ENCODE assay signal across 34 cellular contexts in the genomic region with DNA sequence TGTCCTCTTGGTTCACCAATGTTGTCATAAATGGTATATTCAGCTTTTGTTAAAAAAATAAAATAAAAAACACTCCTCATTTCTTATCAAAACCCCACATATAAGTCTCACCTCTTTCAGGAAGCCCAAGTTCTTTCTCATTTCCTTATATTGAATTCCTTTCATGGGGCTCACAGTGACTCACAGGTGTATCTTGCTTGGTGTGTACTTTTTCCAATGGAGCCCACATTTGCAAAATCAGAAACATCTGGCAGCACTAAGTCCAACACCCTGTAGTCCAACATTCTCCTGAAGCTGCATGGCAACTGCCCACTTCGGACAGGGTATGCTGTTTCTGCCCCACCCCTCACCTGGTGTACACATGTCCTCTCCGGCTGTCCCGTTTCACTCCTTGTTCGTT.
"Had no signal": no experiment of that assay in that cellular context is flagged by ENCODE, and none has a peak within 500 bp of the region (broad histone marks: within the 10 kb centered on the region; RNA-seq: fewer than 3 reads in every experiment).

No MANE protein-coding gene starts in this region.

- H3K4me3 ChIP-seq: MG63, Peyer's patch, SJCRH30, SK-N-MC had no signal

- H3K9me3 Mint-ChIP-seq: activated CD4-positive, alpha-beta memory T cell treated with anti-CD3 and anti-CD28 coated beads, Interleukin-2, amount 10 ng/mL, durations not matched to agents 7 days and 5 days; activated naive CD4-positive, alpha-beta T cell treated with anti-CD3 and anti-CD28 coated beads, Interleukin-2, amount 50 U/mL, for 24 hours; activated naive CD8-positive, alpha-beta T cell treated with anti-CD3 and anti-CD28 coated beads, Interleukin-2, amount 10 ng/mL, durations not matched to agents 7 days and 5 days had no signal

- H3K27me3 ChIP-seq: brain microvascular endothelial cell, MG63, Peyer's patch, SJCRH30 had no signal

- H3K27ac Mint-ChIP-seq: activated CD4-positive, alpha-beta memory T cell treated with anti-CD3 and anti-CD28 coated beads, Interleukin-2, amount 10 ng/mL, durations not matched to agents 7 days and 5 days; activated CD8-positive, alpha-beta memory T cell treated with anti-CD3 and anti-CD28 coated beads, Interleukin-2, amount 10 ng/mL, durations not matched to agents 7 days and 5 days; activated naive CD4-positive, alpha-beta T cell treated with anti-CD3 and anti-CD28 coated beads, Interleukin-2, amount 50 U/mL, for 24 hours; activated naive CD8-positive, alpha-beta T cell treated with anti-CD3 and anti-CD28 coated beads, Interleukin-2, amount 10 ng/mL, durations not matched to agents 7 days and 5 days; activated T-helper 17 cell treated with anti-CD3 and anti-CD28 coated beads, Interleukin-2, amount 50 U/mL, for 72 hours had no signal

- H3K4me1 Mint-ChIP-seq: activated CD4-positive, alpha-beta memory T cell treated with anti-CD3 and anti-CD28 coated beads, Interleukin-2, amount 10 ng/mL, durations not matched to agents 7 days and 5 days; activated CD8-positive, alpha-beta memory T cell treated with anti-CD3 and anti-CD28 coated beads, Interleukin-2, amount 10 ng/mL, durations not matched to agents 7 days and 5 days; activated naive CD4-positive, alpha-beta T cell treated with anti-CD3 and anti-CD28 coated beads, Interleukin-2, amount 50 U/mL, for 24 hours; activated naive CD8-positive, alpha-beta T cell treated with anti-CD3 and anti-CD28 coated beads, Interleukin-2, amount 10 ng/mL, durations not matched to agents 7 days and 5 days; activated T-helper 17 cell treated with anti-CD3 and anti-CD28 coated beads, Interleukin-2, amount 50 U/mL, for 72 hours had no signal

- H3K27me3 Mint-ChIP-seq: activated CD4-positive, alpha-beta memory T cell treated with anti-CD3 and anti-CD28 coated beads, Interleukin-2, amount 10 ng/mL, durations not matched to agents 7 days and 5 days; activated CD8-positive, alpha-beta memory T cell treated with anti-CD3 and anti-CD28 coated beads, Interleukin-2, amount 10 ng/mL, durations not matched to agents 7 days and 5 days; activated naive CD4-positive, alpha-beta T cell treated with anti-CD3 and anti-CD28 coated beads, Interleukin-2, amount 50 U/mL, for 24 hours had no signal

- DNase-seq: activated CD4-positive, alpha-beta memory T cell treated with anti-CD3 and anti-CD28 coated beads, Interleukin-2, amount 10 ng/mL, durations not matched to agents 7 days and 5 days; activated CD4-positive, alpha-beta T cell treated with anti-CD3 and anti-CD28 coated beads for 1 hour; activated CD4-positive, alpha-beta T cell treated with anti-CD3 and anti-CD28 coated beads for 48 hours; activated CD4-positive, CD25-positive, alpha-beta regulatory T cell; activated CD8-positive, alpha-beta memory T cell treated with anti-CD3 and anti-CD28 coated beads for 24 hours; activated CD8-positive, alpha-beta memory T cell treated with anti-CD3 and anti-CD28 coated beads, Interleukin-2, amount 10 ng/mL, durations not matched to agents 7 days and 5 days; activated CD8-positive, alpha-beta memory T cell treated with anti-CD3 and anti-CD28 coated beads, Interleukin-2, amount 50 U/mL, for 48 hours; activated gamma-delta T cell; activated naive CD4-positive, alpha-beta T cell treated with Interleukin-2 at 50 U/mL for 16 hours; activated naive CD8-positive, alpha-beta T cell treated with anti-CD3 and anti-CD28 coated beads, Interleukin-2, amount 10 ng/mL, durations not matched to agents 7 days and 5 days; activated T-cell treated with anti-CD3 and anti-CD28 coated beads, Interleukin-2, amount 50 U/mL, for 48 hours; amygdala; brain microvascular endothelial cell; Kasumi-1; KG1; MG63; NCI-H1048; NCI-H1105 treated with DMSO at 0.1 percent for 48 hours; NCI-H1436; NCI-H1694 treated with DMSO at 0.1 percent for 48 hours; NCI-H2029; NCI-H345; NCI-H526; NCI-H748 treated with DMSO at 0.1 percent for 48 hours; NK-92 treated with Interleukin-12 subunit alpha and Interleukin-12 subunit beta, amount 100 ng/mL, for 24 hours; PC-3; Peyer's patch; SHP77; SJCRH30; T1000; WERI-Rb-1 had no signal

- H3K36me3 Mint-ChIP-seq: activated CD8-positive, alpha-beta memory T cell treated with anti-CD3 and anti-CD28 coated beads, Interleukin-2, amount 10 ng/mL, durations not matched to agents 7 days and 5 days; activated naive CD8-positive, alpha-beta T cell treated with anti-CD3 and anti-CD28 coated beads, Interleukin-2, amount 10 ng/mL, durations not matched to agents 7 days and 5 days had no signal

- H3K27ac ChIP-seq: brain microvascular endothelial cell, Peyer's patch, SJCRH30, SK-N-MC, WERI-Rb-1 had no signal

- H3K9me3 ChIP-seq: MG63, Peyer's patch, SJCRH30 had no signal

- H3K4me3 Mint-ChIP-seq: activated CD4-positive, alpha-beta memory T cell treated with anti-CD3 and anti-CD28 coated beads, Interleukin-2, amount 10 ng/mL, durations not matched to agents 7 days and 5 days; activated CD8-positive, alpha-beta memory T cell treated with anti-CD3 and anti-CD28 coated beads, Interleukin-2, amount 10 ng/mL, durations not matched to agents 7 days and 5 days; activated naive CD4-positive, alpha-beta T cell treated with anti-CD3 and anti-CD28 coated beads, Interleukin-2, amount 50 U/mL, for 24 hours; activated naive CD8-positive, alpha-beta T cell treated with anti-CD3 and anti-CD28 coated beads, Interleukin-2, amount 10 ng/mL, durations not matched to agents 7 days and 5 days; activated T-helper 17 cell treated with anti-CD3 and anti-CD28 coated beads, Interleukin-2, amount 50 U/mL, for 72 hours had no signal

- H3K36me3 ChIP-seq: brain microvascular endothelial cell, MG63, Peyer's patch, SJCRH30, WERI-Rb-1 had no signal

- H3K4me1 ChIP-seq: Peyer's patch had no signal
